ENCODE assay signal across 19 cellular contexts in genomic region chr3:34405159-34405558, GRCh38.
A peak's percentile ranks its signal among the peaks of the same experiment; 100 is the strongest.
DNase-seq lines count a peak whose midpoint lies in the region; ATAC-seq, FAIRE-seq and TF ChIP-seq lines count a peak whose summit lies in the region.
"Had no signal": no experiment of that assay in that cellular context is flagged by ENCODE, and none has a peak within 500 bp of the region (broad histone marks: within the 10 kb centered on the region; RNA-seq: fewer than 3 reads in every experiment).

No MANE protein-coding gene starts in this region.

- no peak overlapping the region for H3K4me2 ChIP-seq in H1 (ENCODE audit: insufficient read depth in 1 of 2, low read depth in 2 of 2, low read length in 2 of 2)
- H3K4me2 ChIP-seq: SK-N-SH had no signal

- no peaks in the 10 kb centered on the region; the same call in 1 of the 2 replicates for H3K23me2 ChIP-seq in H1 (ENCODE audit: low read depth, low read length)

- TF ChIP-seq CTCF in H1 (IDR thresholded peaks at IDR 0.05; ENCODE audit: control extremely low read depth in 1 of 3, insufficient read depth in 1 of 3, low read depth in 1 of 3, low read length in 3 of 3) (no peak), GM10266 (IDR thresholded peaks at IDR 0.05; ENCODE audit: control insufficient read depth, insufficient read depth, low read depth, missing control alignments) (no peak)

- H3K27ac Mint-ChIP-seq in activated T-helper 17 cell treated with anti-CD3 and anti-CD28 coated beads, Interleukin-2, amount 50 U/mL, for 72 hours, result no peak overlapping the region
- H3K27ac Mint-ChIP-seq: CD14-positive monocyte had no signal

- no peak overlapping the region for H2BK5ac ChIP-seq in H1 (ENCODE audit: low read depth, low read length)

- H3K56ac ChIP-seq in H1 (replicated peaks; ENCODE audit: insufficient read length, low read depth, low read length), result no peak overlapping the region

- H4K5ac ChIP-seq in H1 (ENCODE audit: insufficient read length, low read depth, low read length), result no peak overlapping the region

- H3K14ac ChIP-seq in H1 (ENCODE audit: insufficient read length), result no peak overlapping the region

- H3K36me3 Mint-ChIP-seq in activated T-helper 17 cell treated with anti-CD3 and anti-CD28 coated beads, Interleukin-2, amount 50 U/mL, for 72 hours (ENCODE audit: low read depth), result no peaks in the 10 kb centered on the region
- H3K36me3 Mint-ChIP-seq: CD14-positive monocyte had no signal

- H3K27me3 ChIP-seq in H1 (replicated peaks in 1 of 4; ENCODE audit: control insufficient read depth in 3 of 4, extremely low read depth in 1 of 4, insufficient read depth in 3 of 4, low read length in 3 of 4), result no peaks in the 10 kb centered on the region
- H3K27me3 ChIP-seq: Peyer's patch had no signal

- H3K4me1 ChIP-seq in H1 (replicated peaks in 1 of 4; ENCODE audit: control insufficient read depth in 3 of 4, insufficient read depth in 4 of 4, low read length in 3 of 4), result peaks cover 0 to 6% (median 2%) of the 10 kb centered on the region in 4 experiments; a peak in 1 of 7 replicates
- H3K4me1 ChIP-seq: Peyer's patch had no signal

- POLR2A ChIA-PET in H1 (lab: Charles Lee; ENCODE audit: partially characterized antibody), result no interaction called here

- no peak overlapping the region for H4K8ac ChIP-seq in H1 (ENCODE audit: extremely low read depth, insufficient read depth, low read length)

- WGBS in H1 (ENCODE audit: extremely low coverage in 1 of 2, insufficient coverage in 1 of 2, insufficient read length in 1 of 2, insufficient replicate concordance in 2 of 2, low coverage in 1 of 2, low lambda C conversion rate in 2 of 2, missing lambda C conversion rate in 1 of 2), 2 experiments, result 82% methylated on average over 1 of the region's 1 CpG; no CpG with 5 or more reads in 1 of the 2 experiments

- TF ChIP-seq RAD21 in H1 (IDR thresholded peaks at IDR 0.05 in 1 of 2, conservative IDR thresholded peaks at IDR 0.05 in 1 of 2; ENCODE audit: low read depth in 2 of 2, low read length in 2 of 2), result no peak

- H4K91ac ChIP-seq in H1 (replicated peaks; ENCODE audit: insufficient read length, low read length), result no peak overlapping the region

- no peak for ATAC-seq in activated T-helper 17 cell treated with anti-CD3 and anti-CD28 coated beads, Interleukin-2, amount 50 U/mL, for 72 hours (replicated peaks)
- ATAC-seq: GM12878 had no signal

- peaks cover 0 to 3% of the 10 kb centered on the region in 2 experiments; a peak in 1 of 4 replicates for H3K9me3 ChIP-seq in H1 (ENCODE audit: insufficient read depth in 2 of 2, low read depth in 1 of 2, low read length in 1 of 2)
- H3K9me3 ChIP-seq: Peyer's patch, SK-N-SH had no signal

- H2BK120ac ChIP-seq in H1 (replicated peaks; ENCODE audit: low read depth, low read length), result no peak overlapping the region

- no peak overlapping the region for H3K27ac ChIP-seq in H1 (ENCODE audit: low read depth, low read length)
- H3K27ac ChIP-seq: 22Rv1, Peyer's patch had no signal

- no peak for TF ChIP-seq EP300 in H1 (IDR thresholded peaks at IDR 0.05; ENCODE audit: borderline replicate concordance in 1 of 2, low read depth in 2 of 2, low read length in 2 of 2)

- no peak overlapping the region for H2BK20ac ChIP-seq in H1 (ENCODE audit: low read length)

- H3K4me3 ChIP-seq in H1 (ENCODE audit: extremely low read depth in 1 of 4, insufficient read depth in 2 of 4, low read depth in 3 of 4, low read length in 4 of 4), result no peak overlapping the region
- H3K4me3 ChIP-seq: GM12878, Peyer's patch had no signal

- no peak overlapping the region for H3K4ac ChIP-seq in H1 (replicated peaks; ENCODE audit: insufficient read length, low read depth, low read length)

- TF ChIP-seq POLR2A in H1 (IDR thresholded peaks at IDR 0.05; ENCODE audit: control extremely low read depth in 1 of 2, low read depth in 2 of 2, low read length in 2 of 2), result no peak

- no peak overlapping the region for H2BK15ac ChIP-seq in H1 (ENCODE audit: low read length)

- peak; percentile 28 for FAIRE-seq in H1 (lab: Jason Lieb, UNC)
- FAIRE-seq: GM12878 had no signal

- DNase-seq in DMS 273 (lab: John Stamatoyannopoulos, UW; ENCODE audit: unreplicated experiment), result peak; percentile 3
- DNase-seq in DMS 273 treated with DMSO at 0.1 percent for 48 hours (lab: John Stamatoyannopoulos, UW), result no peak
- peak; percentile 22 for DNase-seq in MV-4-11 (lab: John Stamatoyannopoulos, UW)
- DNase-seq in NCI-H774 (lab: John Stamatoyannopoulos, UW), result peak; percentile 76
- DNase-seq in H1 (ENCODE audit: low read depth in 1 of 2, low spot score in 2 of 2), result no peak
- no peak for DNase-seq in GM10266 (ENCODE audit: extremely low spot score)
- no peak for DNase-seq in activated naive CD4-positive, alpha-beta T cell treated with Interleukin-2 at 50 U/mL for 16 hours
- DNase-seq: GF-D8, HCEC 1CT, MM.1S, NCI-H1417 treated with DMSO at 0.1 percent for 48 hours, NCI-H1930, NCI-H2171, Peyer's patch, SK-N-SH had no signal

- H3K27me3 Mint-ChIP-seq in activated T-helper 17 cell treated with anti-CD3 and anti-CD28 coated beads, Interleukin-2, amount 50 U/mL, for 72 hours, result no peaks in the 10 kb centered on the region

- no peaks in the 10 kb centered on the region; a peak in 1 of 8 replicates for H3K36me3 ChIP-seq in H1 (ENCODE audit: control insufficient read depth in 2 of 4, insufficient read depth in 4 of 4, low read length in 3 of 4)
- H3K36me3 ChIP-seq: Peyer's patch had no signal

- H3K79me1 ChIP-seq in H1 (ENCODE audit: low read depth, low read length), result no peaks in the 10 kb centered on the region

- no peak overlapping the region for H2BK12ac ChIP-seq in H1 (ENCODE audit: low read depth, low read length)

- H3K23ac ChIP-seq in H1 (ENCODE audit: insufficient read length), result no peak overlapping the region

- H2AK5ac ChIP-seq in H1 (ENCODE audit: low read depth, low read length), result no peak overlapping the region

- CTCF ChIA-PET in H1 (lab: Charles Lee; ENCODE audit: partially characterized antibody), result interaction anchor here (1.0 to 2.3 kb wide), 2 partner anchors 18 to 145 kb away, joined by 3 to 11 read pairs; no protein-coding TSS in a partner anchor

- H3K79me2 ChIP-seq in H1 (ENCODE audit: control insufficient read depth in 1 of 2, insufficient read depth in 2 of 2, low read length in 2 of 2), result no peaks in the 10 kb centered on the region

- H3K4me3 Mint-ChIP-seq in activated T-helper 17 cell treated with anti-CD3 and anti-CD28 coated beads, Interleukin-2, amount 50 U/mL, for 72 hours, result no peak overlapping the region
- H3K4me3 Mint-ChIP-seq: CD14-positive monocyte had no signal

- no peak overlapping the region for H3K18ac ChIP-seq in H1 (ENCODE audit: extremely low read depth, low read length)

- H4K20me1 ChIP-seq in H1 (replicated peaks in 1 of 2; ENCODE audit: control insufficient read depth in 1 of 2, insufficient read depth in 2 of 2, low read length in 2 of 2), result no peaks in the 10 kb centered on the region

- no peak overlapping the region for H3K9ac ChIP-seq in H1 (replicated peaks in 1 of 4; ENCODE audit: extremely low read depth in 1 of 4, low read depth in 3 of 4, low read length in 3 of 4)
- H3K9ac ChIP-seq: SK-N-SH had no signal

- H2AFZ ChIP-seq in H1 (ENCODE audit: low read length), result no peak overlapping the region

- H3K9me3 Mint-ChIP-seq in activated T-helper 17 cell treated with anti-CD3 and anti-CD28 coated beads, Interleukin-2, amount 50 U/mL, for 72 hours, result peaks cover 13% of the 10 kb centered on the region

- no peaks in the 10 kb centered on the region for H3K4me1 Mint-ChIP-seq in activated T-helper 17 cell treated with anti-CD3 and anti-CD28 coated beads, Interleukin-2, amount 50 U/mL, for 72 hours
- H3K4me1 Mint-ChIP-seq: CD14-positive monocyte had no signal

TF ChIP-seq in H1, 55 proteins besides CTCF, POLR2A, EP300 and RAD21:
- no peak for TF ChIP-seq ATF2 (IDR thresholded peaks at IDR 0.05; ENCODE audit: low read length)
- no peak for TF ChIP-seq USF2 (IDR thresholded peaks at IDR 0.05; ENCODE audit: low read length)
- TF ChIP-seq E2F6 (IDR thresholded peaks at IDR 0.05), result no peak
TF ChIP-seq in H1: peak in this region for 0.

Comparison
In these comparisons a context has a peak if more than half of its experiments do, and no peak if none do; other contexts are left out.
1. DNase-seq: peak in DMS 273 (single experiment), MV-4-11 (single experiment) and NCI-H774 (single experiment); none in DMS 273 treated with DMSO at 0.1 percent for 48 hours (single experiment), H1 (0 of 2), GM10266 (single experiment) and activated naive CD4-positive, alpha-beta T cell treated with Interleukin-2 at 50 U/mL for 16 hours (single experiment).